Comparison of ENCODE assay signal across 1 cellular context in the genomic region with DNA sequence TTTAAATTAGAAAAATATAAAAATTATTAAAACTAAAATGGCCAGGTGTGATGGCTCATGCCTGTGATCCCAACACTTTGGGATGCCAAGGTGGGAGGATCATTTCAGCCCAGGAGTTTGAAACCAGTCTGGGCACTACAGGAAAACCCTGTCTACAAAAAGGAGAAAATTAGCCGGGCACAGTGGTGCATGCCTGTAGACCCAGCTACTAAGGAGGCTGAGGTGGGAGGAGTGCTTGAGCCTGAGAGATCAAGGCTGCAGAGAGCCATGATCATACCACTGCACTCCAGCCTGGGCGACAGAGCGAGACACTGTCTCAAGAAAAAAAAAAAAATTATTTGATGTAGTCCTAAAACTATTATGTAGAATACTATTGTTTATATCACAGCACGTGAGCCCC. TPM values are rescaled to one million over a fixed set of nuclear protein-coding genes. Genes with fewer than 3 reads are reported as not detected.
"Had no signal": no experiment of that assay in that cellular context is flagged by ENCODE, and none has a peak within 500 bp of the region (broad histone marks: within the 10 kb centered on the region; RNA-seq: fewer than 3 reads in every experiment).

No MANE protein-coding gene starts in this region.

RNA-seq across cellular contexts. Expression of a gene that starts 57.0 kb away (rescaled TPM):
- polyA plus RNA-seq: neural cell had no signal
